Comparison of ENCODE assay signal across 20 cellular contexts in the genomic region with DNA sequence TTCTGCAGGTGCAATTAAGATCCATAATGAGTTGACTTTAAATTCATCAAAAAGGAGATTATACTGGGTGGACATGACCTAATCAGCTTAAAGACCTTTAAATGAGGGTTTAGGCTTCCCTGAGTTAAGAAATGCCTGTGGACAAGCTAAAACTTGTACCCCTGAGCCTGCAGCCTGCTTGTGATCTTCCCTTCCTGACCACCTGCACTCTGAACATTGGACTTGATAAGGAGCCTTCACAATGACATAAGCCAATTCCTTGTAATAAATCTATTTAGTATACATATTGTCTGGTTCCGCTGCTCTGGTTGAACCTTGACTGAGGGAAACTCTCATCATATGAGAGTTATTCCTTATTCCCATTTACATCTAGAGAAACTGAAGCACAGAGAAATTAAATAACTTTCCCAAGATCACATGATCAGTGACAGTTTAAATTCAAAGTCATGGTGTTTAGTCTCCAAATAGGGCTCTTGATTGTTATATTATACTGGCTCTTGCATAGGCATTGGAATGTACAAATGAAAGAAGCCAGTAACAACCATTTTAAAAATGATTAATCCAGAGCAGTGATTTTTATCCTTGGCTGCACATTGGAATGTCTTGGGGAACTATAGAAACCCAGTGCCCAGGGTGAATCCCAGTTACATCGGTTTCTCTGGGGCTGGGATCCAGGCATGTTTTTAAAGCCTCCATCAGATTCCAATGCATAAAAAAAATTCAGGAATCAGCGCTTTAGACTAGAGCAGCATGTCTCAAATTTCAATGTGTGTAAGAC.
"Had no signal": no experiment of that assay in that cellular context is flagged by ENCODE, and none has a peak within 500 bp of the region (broad histone marks: within the 10 kb centered on the region; RNA-seq: fewer than 3 reads in every experiment).

No MANE protein-coding gene starts in this region.

- H3K27ac Mint-ChIP-seq: activated CD8-positive, alpha-beta T cell treated with anti-CD3 and anti-CD28 coated beads, Interleukin-2, amount 10 ng/mL, durations not matched to agents 7 days and 5 days; activated naive CD8-positive, alpha-beta T cell; activated T-helper 1 cell treated with anti-CD3 and anti-CD28 coated beads, Interleukin-12 subunit alpha, Interleukin-12 subunit beta, Interleukin-2, Interleukin-4 antibody, amounts not matched to agents 30 ng/mL and 10 ng/mL and 1 ng/mL, durations not matched to agents 14 hours and 24 hours and 36 hours; naive thymus-derived CD4-positive, alpha-beta T cell; neural progenitor cell; progenitor cell of endocrine pancreas had no signal

- FAIRE-seq: endometrium, frontal cortex had no signal

- H3K4me1 Mint-ChIP-seq: neural progenitor cell had no signal

- H3K4me3 Mint-ChIP-seq: activated CD8-positive, alpha-beta T cell treated with anti-CD3 and anti-CD28 coated beads, Interleukin-2, amount 10 ng/mL, durations not matched to agents 7 days and 5 days; activated naive CD8-positive, alpha-beta T cell; activated T-helper 1 cell treated with anti-CD3 and anti-CD28 coated beads, Interleukin-12 subunit alpha, Interleukin-12 subunit beta, Interleukin-2, Interleukin-4 antibody, amounts not matched to agents 30 ng/mL and 10 ng/mL and 1 ng/mL, durations not matched to agents 14 hours and 24 hours and 36 hours; naive thymus-derived CD4-positive, alpha-beta T cell; neural progenitor cell had no signal

- H3K36me3 ChIP-seq: adrenal gland, ascending aorta, cardiac muscle cell, lower lobe of right lung, neural progenitor cell, spleen, upper lobe of left lung had no signal

- H3K9ac ChIP-seq: neural progenitor cell had no signal

- H3K27me3 ChIP-seq: adrenal gland, ascending aorta, cardiac muscle cell, neural progenitor cell, upper lobe of left lung had no signal

- H3K9me3 Mint-ChIP-seq: activated T-helper 1 cell treated with anti-CD3 and anti-CD28 coated beads, Interleukin-12 subunit alpha, Interleukin-12 subunit beta, Interleukin-2, Interleukin-4 antibody, amounts not matched to agents 30 ng/mL and 10 ng/mL and 1 ng/mL, durations not matched to agents 14 hours and 24 hours and 36 hours had no signal

- H3K27ac ChIP-seq: adrenal gland, ascending aorta, cardiac muscle cell, lower lobe of right lung, neural progenitor cell, spleen, upper lobe of left lung had no signal

- H2AFZ ChIP-seq: neural progenitor cell had no signal

- H3K4me1 ChIP-seq: adrenal gland, ascending aorta, lower lobe of right lung, neural progenitor cell, spleen, upper lobe of left lung had no signal

- H3K4me2 ChIP-seq: neural progenitor cell had no signal

- H3K27me3 Mint-ChIP-seq: activated naive CD8-positive, alpha-beta T cell had no signal

- H3K4me3 ChIP-seq: adrenal gland, ascending aorta, cardiac muscle cell, lower lobe of right lung, neural progenitor cell, spleen, upper lobe of left lung had no signal

- H3K9me3 ChIP-seq: adrenal gland, ascending aorta, lower lobe of right lung, spleen had no signal

- H3K36me3 Mint-ChIP-seq: activated naive CD8-positive, alpha-beta T cell; naive thymus-derived CD4-positive, alpha-beta T cell; neural progenitor cell had no signal

- DNase-seq: activated CD4-positive, alpha-beta T cell treated with anti-CD3 and anti-CD28 coated beads for 1 hour; activated CD4-positive, alpha-beta T cell treated with anti-CD3 and anti-CD28 coated beads, Interleukin-2, amount 50 U/mL, for 1 hour; activated CD8-positive, alpha-beta T cell treated with anti-CD3 and anti-CD28 coated beads, Interleukin-2, amount 10 ng/mL, durations not matched to agents 7 days and 5 days; adrenal gland; hippocampal formation; lower lobe of right lung; naive thymus-derived CD4-positive, alpha-beta T cell; spleen; stimulated activated CD4-positive, alpha-beta T cell treated with anti-CD3 and anti-CD28 coated beads, Interleukin-4, amount 100 ng/mL, for 1 hour; stimulated activated naive CD4-positive, alpha-beta T cell; T-helper 1 cell; upper lobe of left lung had no signal
